In the genomic region with DNA sequence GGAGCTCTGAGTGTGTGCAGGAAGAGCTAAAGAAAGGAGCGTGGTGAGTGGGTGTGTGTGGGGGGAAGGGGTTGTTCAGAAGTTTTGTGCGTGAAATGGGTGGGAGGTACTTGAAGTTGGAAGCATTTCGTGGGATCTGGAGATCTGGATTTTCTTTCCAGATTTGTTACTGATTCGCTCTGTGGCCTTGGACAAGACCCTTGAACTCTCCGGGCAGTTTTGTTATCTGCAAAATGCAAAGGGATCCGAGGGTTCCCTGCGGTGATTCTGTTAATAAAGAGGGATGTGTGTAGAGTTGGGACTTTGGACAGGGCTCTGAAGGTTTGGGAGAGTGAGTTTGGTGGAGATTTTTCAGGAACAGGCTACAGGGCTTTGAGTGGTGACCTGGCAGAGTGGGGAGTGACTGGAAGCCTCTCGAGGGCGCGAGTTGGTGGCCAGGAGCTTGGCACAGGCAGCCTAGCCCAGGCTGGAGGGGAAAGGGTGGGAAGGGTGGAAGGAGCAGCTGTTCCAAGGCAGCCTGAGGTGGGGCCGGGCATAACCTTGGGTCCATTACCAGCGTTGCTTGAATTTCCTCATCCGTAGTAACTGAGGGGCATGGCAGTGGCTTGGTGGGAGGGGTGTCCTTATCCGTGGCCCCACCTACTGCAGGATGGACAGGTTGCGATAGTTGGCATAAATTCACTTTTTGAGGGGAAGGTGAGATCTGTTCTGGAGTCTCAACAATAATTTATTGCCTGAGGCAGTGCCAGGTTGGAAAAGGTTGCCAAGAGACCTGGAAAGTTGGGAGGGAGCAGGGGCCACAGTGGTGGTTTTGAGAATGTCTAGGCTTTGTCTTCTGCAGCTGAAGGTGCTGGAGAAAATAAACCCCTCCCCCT, we compare ENCODE assay signal across 8 cellular contexts. TPM values are rescaled to one million over a fixed set of nuclear protein-coding genes. Genes with fewer than 3 reads are reported as not detected.
A peak's percentile ranks its signal among the peaks of the same experiment; 100 is the strongest.
DNase-seq lines count a peak whose midpoint lies in the region; ATAC-seq, FAIRE-seq and TF ChIP-seq lines count a peak whose summit lies in the region.

No MANE protein-coding gene starts in this region.

- no peak for DNase-seq in CD8-positive, alpha-beta memory T cell
- peak; percentile 72 for DNase-seq in LHCN-M2 (ENCODE audit: low read depth)
- DNase-seq in K562 (ENCODE audit: extremely low read depth in 1 of 4, low spot score in 3 of 4): no peak
- DNase-seq in left colon: peak; percentile 82 to 92
- DNase-seq in thoracic aorta (ENCODE audit: low spot score): no peak
- no peak for DNase-seq in NCI-H187 (lab: John Stamatoyannopoulos, UW)

- FAIRE-seq in K562 (lab: Jason Lieb, UNC): no peak

- POLR2A ChIA-PET in CD8-positive, alpha-beta memory T cell (lab: Charles Lee): interaction anchor here (0.7 kb wide), 2 partner anchors 13 to 134 kb away, joined by 3 to 4 read pairs; no protein-coding TSS in a partner anchor
- POLR2A ChIA-PET in K562 (lab: Yijun Ruan, JAX): interaction anchor here (0.6 to 3.8 kb wide), 11 partner anchors 9 to 143 kb away, joined by 3 to 17 read pairs (median 3); a partner anchor contains a TSS

- H3K4me3 Mint-ChIP-seq in CD8-positive, alpha-beta memory T cell: peak overlapping the region; percentile 90 to 98 (median 94)

- no peak overlapping the region for H2AFZ ChIP-seq in K562 (ENCODE audit: low read depth, low read length)

- H3K4me1 ChIP-seq in CD8-positive, alpha-beta memory T cell (ENCODE audit: insufficient read depth, low read length): peaks cover 31% of the 10 kb centered on the region
- H3K4me1 ChIP-seq in K562 (replicated peaks in 1 of 2; ENCODE audit: control insufficient read depth in 2 of 2, insufficient read depth in 2 of 2, low read length in 2 of 2) (peaks cover 40 to 42% of the 10 kb centered on the region in 2 experiments), thoracic aorta (ENCODE audit: control insufficient read depth in 1 of 2, low read depth in 2 of 2) (peaks cover 29 to 48% of the 10 kb centered on the region in 2 donors)

- H3K36me3 Mint-ChIP-seq in CD8-positive, alpha-beta memory T cell: peaks cover 0 to 16% (median 0%) of the 10 kb centered on the region in 3 donors

- H3K79me2 ChIP-seq in K562 (ENCODE audit: control insufficient read depth, insufficient read depth, low read length): peaks cover 72% of the 10 kb centered on the region

- peak overlapping the region; percentile 84 for H3K27ac ChIP-seq in CD8-positive, alpha-beta memory T cell (ENCODE audit: low read depth, low read length)
- H3K27ac ChIP-seq in K562 (ENCODE audit: extremely low read depth, low read depth, low read length): peak overlapping the region; percentile 61; the same call in 2 of the 3 replicates
- peak overlapping the region; percentile 99 to 100 for H3K27ac ChIP-seq in thoracic aorta

- intact Hi-C loops in K562 (cut with micrococcal nuclease) (loop anchor here (5.0 kb wide), 1 partner anchor 38 kb away; no protein-coding TSS in a partner anchor), left colon (cut with DNase I, micrococcal nuclease) (loop anchor here in 1 of 2 donors (10.0 kb wide), 1 partner anchor 65 kb away; no protein-coding TSS in a partner anchor)

- H3K9me3 Mint-ChIP-seq in CD8-positive, alpha-beta memory T cell: no peaks in the 10 kb centered on the region

- H4K20me1 ChIP-seq in K562 (replicated peaks; ENCODE audit: control insufficient read depth, insufficient read depth, low read length): peaks cover 29% of the 10 kb centered on the region

- H3K4me1 Mint-ChIP-seq in CD8-positive, alpha-beta memory T cell: peaks cover 54 to 69% (median 67%) of the 10 kb centered on the region in 3 donors

- TF ChIP-seq RAD21 in K562 (CRISPR knock-in tag; conservative IDR thresholded peaks at IDR 0.05 in 1 of 2, IDR thresholded peaks at IDR 0.05 in 1 of 2): no peak

- ATAC-seq in K562: peak; percentile 5; the same call in 1 of the 3 replicates
- ATAC-seq in left colon: peak; percentile 58
- ATAC-seq in thoracic aorta (ENCODE audit: insufficient number of reproducible peaks, low FRiP score, low read depth): no peak
- no peak for ATAC-seq in HG03159 (IDR thresholded peaks at IDR 0.05; ENCODE audit: unreplicated experiment)
- no peak for ATAC-seq in HG02884 (IDR thresholded peaks at IDR 0.05; ENCODE audit: unreplicated experiment)

- no peaks in the 10 kb centered on the region for H3K27me3 ChIP-seq in CD8-positive, alpha-beta memory T cell (ENCODE audit: insufficient read depth, low read length, poor library complexity, severe bottlenecking)
- no peaks in the 10 kb centered on the region for H3K27me3 ChIP-seq in K562 (ENCODE audit: control insufficient read depth in 2 of 2, insufficient read depth in 2 of 2, low read length in 2 of 2)
- no peaks in the 10 kb centered on the region for H3K27me3 ChIP-seq in thoracic aorta (replicated peaks; ENCODE audit: insufficient read depth)

- TF ChIP-seq CTCF in K562 (IDR thresholded peaks at IDR 0.05 in 2 of 3, conservative IDR thresholded peaks at IDR 0.05 in 1 of 3; ENCODE audit: insufficient read depth in 2 of 3, low read depth in 1 of 3, low read length in 3 of 3): no peak
- TF ChIP-seq CTCF in thoracic aorta (IDR thresholded peaks at IDR 0.05): no peak

- no peaks in the 10 kb centered on the region for H3K36me3 ChIP-seq in CD8-positive, alpha-beta memory T cell (ENCODE audit: insufficient read depth, low read length)
- H3K36me3 ChIP-seq in K562 (ENCODE audit: control insufficient read depth, insufficient read depth, low read length) (peaks cover 24% of the 10 kb centered on the region; the same call in 2 of the 3 replicates), thoracic aorta (no peaks in the 10 kb centered on the region)

- peak overlapping the region; percentile 15 to 94 (median 90) for H3K27ac Mint-ChIP-seq in CD8-positive, alpha-beta memory T cell

- BruUV-seq in K562 (replicated peaks; lab: Mats Ljungman, UMichigan): TSS peak; percentile 14

- in situ Hi-C loops in K562 (cut with MboI): no loop called here

- CTCF ChIA-PET in CD8-positive, alpha-beta memory T cell (lab: Charles Lee): interaction anchor here (0.9 kb wide), 1 partner anchor 31 kb away, joined by 3 read pairs; a partner anchor contains a TSS
- CTCF ChIA-PET in K562 (lab: Yijun Ruan, JAX; ENCODE audit: low intra/inter-chr PET ratio): no interaction called here

- H3K27me3 Mint-ChIP-seq in CD8-positive, alpha-beta memory T cell: no peaks in the 10 kb centered on the region

- no peaks in the 10 kb centered on the region for H3K9me1 ChIP-seq in K562 (ENCODE audit: control insufficient read depth, insufficient read depth, low read length)

- no peak for TF ChIP-seq POLR2A in K562 (conservative IDR thresholded peaks at IDR 0.05)

- 0% methylated on average over 15 of the region's 15 CpGs for WGBS in K562 (ENCODE audit: insufficient coverage, low coverage, missing lambda C conversion rate)

- H3K9ac ChIP-seq in K562 (ENCODE audit: insufficient read depth in 1 of 2, low read depth in 2 of 2, low read length in 2 of 2): peak overlapping the region; percentile 89 to 97

- H3K4me2 ChIP-seq in K562 (ENCODE audit: insufficient read depth, low read length): peak overlapping the region; percentile 94

- TF ChIP-seq EP300 in K562 (IDR thresholded peaks at IDR 0.05; ENCODE audit: low read length): no peak

- H3K9me3 ChIP-seq in CD8-positive, alpha-beta memory T cell (ENCODE audit: low read length): no peaks in the 10 kb centered on the region
- H3K9me3 ChIP-seq in K562 (replicated peaks; ENCODE audit: control insufficient read depth, insufficient read depth, low read depth, low read length) (no peaks in the 10 kb centered on the region), thoracic aorta (no peaks in the 10 kb centered on the region)

- H3K4me3 ChIP-seq in CD8-positive, alpha-beta memory T cell (ENCODE audit: low read length): peak overlapping the region; percentile 71
- peak overlapping the region; percentile 99 for H3K4me3 ChIP-seq in K562
- peak overlapping the region; percentile 96 for H3K4me3 ChIP-seq in thoracic aorta

RNA-seq across cellular contexts. Expression of a gene that starts 2.1 kb away (rescaled TPM):
- total RNA-seq in CD8-positive, alpha-beta memory T cell: 100 to 1,000 TPM; 295 to 314 TPM
- 31.9 TPM for polyA plus RNA-seq in CD8-positive, alpha-beta memory T cell
- total RNA-seq in LHCN-M2 (2014; rRNA removed) (451 and 519 TPM in 2 replicates), K562 (2014; rRNA removed) (159 and 202 TPM in 2 replicates), K562 (2014; rRNA removed; fragmentation: Illumina TruSeq; extraction: Trizol) (67.2 and 80.0 TPM in 2 replicates), K562 (2015; rRNA removed; fragmentation: Illumina TruSeq; extraction: Trizol) (58.2 and 67.4 TPM in 2 replicates), K562 (2021) (362 and 385 TPM in 2 replicates), left colon (1,000 to 10,000 TPM in 1 of 2 donors, 100 to 1,000 TPM in 1; 971 to 1,150 TPM), thoracic aorta (1,000 to 10,000 TPM in 1 of 2 donors, 100 to 1,000 TPM in 1; 668 to 1,387 TPM)
- 1,228 TPM for polyA plus RNA-seq in LHCN-M2 (2012)
- total RNA-seq in K562 (2011; cell fraction: chromatin; rRNA removed; ENCODE audit: low replicate concordance): 168 and 288 TPM in 2 replicates
- total RNA-seq in K562 (2011; cell fraction: nucleolus; rRNA removed): 79.0 and 102 TPM in 2 replicates
- 99.5 and 155 TPM in 2 replicates for total RNA-seq in K562 (2011; cell fraction: nucleoplasm; rRNA removed)
- polyA plus RNA-seq in K562 (2011; rRNA removed) (130 and 299 TPM in 2 replicates), K562 (2014; fragmentation: Illumina TruSeq; extraction: Trizol) (149 and 163 TPM in 2 replicates), K562 (2014; fragmentation: Nextera tagmentation; extraction: Ambion mirVana) (1 to 10 TPM; 3.1 to 8.4 TPM), K562 (2014; rRNA removed) (115 and 125 TPM in 2 replicates)
- polyA plus RNA-seq in K562 (2011; cell fraction: cytosol; rRNA removed): 90.1 and 157 TPM in 2 replicates
- polyA plus RNA-seq in K562 (2011; cell fraction: nucleus; rRNA removed): 395 and 716 TPM in 2 replicates
- polyA plus RNA-seq in K562 (2012): 444 and 454 TPM in 2 replicates
- 140 and 177 TPM in 2 replicates for polyA minus RNA-seq in K562 (2011; rRNA and poly(A)+ RNA removed)
- 135 and 194 TPM in 2 replicates for polyA minus RNA-seq in K562 (2011; cell fraction: cytosol; rRNA and poly(A)+ RNA removed)
- 51.4 and 130 TPM in 2 replicates for polyA minus RNA-seq in K562 (2011; cell fraction: nucleus; rRNA and poly(A)+ RNA removed)

RNA-seq across cellular contexts. Expression of a gene that starts 30.6 kb away (rescaled TPM):
- total RNA-seq in CD8-positive, alpha-beta memory T cell: 100 to 1,000 TPM; 275 to 282 TPM
- 401 TPM for polyA plus RNA-seq in CD8-positive, alpha-beta memory T cell
- total RNA-seq in LHCN-M2 (2014; rRNA removed): 279 and 320 TPM in 2 replicates
- polyA plus RNA-seq in LHCN-M2 (2012): 371 TPM
- 131 and 282 TPM in 2 replicates for total RNA-seq in K562 (2011; cell fraction: chromatin; rRNA removed; ENCODE audit: low replicate concordance)
- total RNA-seq in K562 (2011; cell fraction: nucleolus; rRNA removed): 236 and 263 TPM in 2 replicates
- total RNA-seq in K562 (2011; cell fraction: nucleoplasm; rRNA removed): 210 and 273 TPM in 2 replicates
- total RNA-seq in K562 (2014; rRNA removed): 733 and 769 TPM in 2 replicates
- 363 and 429 TPM in 2 replicates for total RNA-seq in K562 (2014; rRNA removed; fragmentation: Illumina TruSeq; extraction: Trizol)
- total RNA-seq in K562 (2015; rRNA removed; fragmentation: Illumina TruSeq; extraction: Trizol): 589 and 623 TPM in 2 replicates
- 686 and 693 TPM in 2 replicates for total RNA-seq in K562 (2021)
- 387 and 460 TPM in 2 replicates for polyA plus RNA-seq in K562 (2011; rRNA removed)
- 1,168 and 1,898 TPM in 2 replicates for polyA plus RNA-seq in K562 (2011; cell fraction: cytosol; rRNA removed)
- 374 and 383 TPM in 2 replicates for polyA plus RNA-seq in K562 (2011; cell fraction: nucleus; rRNA removed)
- polyA plus RNA-seq in K562 (2012): 971 and 1,007 TPM in 2 replicates
- 1,607 and 1,827 TPM in 2 replicates for polyA plus RNA-seq in K562 (2014; fragmentation: Illumina TruSeq; extraction: Trizol)
- polyA plus RNA-seq in K562 (2014; fragmentation: Nextera tagmentation; extraction: Ambion mirVana): 1,000 to 10,000 TPM; 1,193 to 1,486 TPM
- polyA plus RNA-seq in K562 (2014; rRNA removed): 798 and 985 TPM in 2 replicates
- polyA minus RNA-seq in K562 (2011; rRNA and poly(A)+ RNA removed): 447 and 499 TPM in 2 replicates
- 339 and 351 TPM in 2 replicates for polyA minus RNA-seq in K562 (2011; cell fraction: cytosol; rRNA and poly(A)+ RNA removed)
- 64.2 and 164 TPM in 2 replicates for polyA minus RNA-seq in K562 (2011; cell fraction: nucleus; rRNA and poly(A)+ RNA removed)
- 100 to 1,000 TPM; 343 to 430 TPM for total RNA-seq in left colon
- total RNA-seq in thoracic aorta: 100 to 1,000 TPM; 237 to 302 TPM

RNA-seq across cellular contexts. Expression of a gene that starts 31.8 kb away (rescaled TPM):
- total RNA-seq in CD8-positive, alpha-beta memory T cell: 100 to 1,000 TPM; 161 to 162 TPM
- 178 TPM for polyA plus RNA-seq in CD8-positive, alpha-beta memory T cell
- total RNA-seq in LHCN-M2 (2014; rRNA removed): 0.19 and 2.0 TPM in 2 replicates
- 0.09 TPM for polyA plus RNA-seq in LHCN-M2 (2012)
- 1.7 and 3.2 TPM in 2 replicates for total RNA-seq in K562 (2011; cell fraction: chromatin; rRNA removed; ENCODE audit: low replicate concordance)
- total RNA-seq in K562 (2011; cell fraction: nucleolus; rRNA removed): 0.83 and 1.8 TPM in 2 replicates
- 0.92 and 2.5 TPM in 2 replicates for total RNA-seq in K562 (2011; cell fraction: nucleoplasm; rRNA removed)
- 0.65 TPM in 1 of 2 replicates, not detected in the other for total RNA-seq in K562 (2014; rRNA removed)
- 0.47 TPM in 1 of 2 replicates, not detected in the other for total RNA-seq in K562 (2014; rRNA removed; fragmentation: Illumina TruSeq; extraction: Trizol)
- 0.14 and 0.38 TPM in 2 replicates for total RNA-seq in K562 (2015; rRNA removed; fragmentation: Illumina TruSeq; extraction: Trizol)
- 3.0 and 3.2 TPM in 2 replicates for total RNA-seq in K562 (2021)
- polyA plus RNA-seq in K562 (2011; rRNA removed): 0.39 and 0.81 TPM in 2 replicates
- polyA plus RNA-seq in K562 (2011; cell fraction: cytosol; rRNA removed): 0.50 and 0.69 TPM in 2 replicates
- 2.9 and 4.0 TPM in 2 replicates for polyA plus RNA-seq in K562 (2011; cell fraction: nucleus; rRNA removed)
- polyA plus RNA-seq in K562 (2012): 0.57 and 1.1 TPM in 2 replicates
- 0.31 and 0.61 TPM in 2 replicates for polyA plus RNA-seq in K562 (2014; fragmentation: Illumina TruSeq; extraction: Trizol)
- polyA plus RNA-seq in K562 (2014; fragmentation: Nextera tagmentation; extraction: Ambion mirVana): 1 to 10 TPM in 1 of 2 experiments, under 1 TPM in 1; 0.99 to 1.4 TPM
- polyA plus RNA-seq in K562 (2014; rRNA removed): 0.50 and 0.99 TPM in 2 replicates
- 0.27 and 0.91 TPM in 2 replicates for polyA minus RNA-seq in K562 (2011; rRNA and poly(A)+ RNA removed)
- not detected in 2 replicates for polyA minus RNA-seq in K562 (2011; cell fraction: cytosol; rRNA and poly(A)+ RNA removed)
- polyA minus RNA-seq in K562 (2011; cell fraction: nucleus; rRNA and poly(A)+ RNA removed): 0.56 and 2.3 TPM in 2 replicates
- total RNA-seq in left colon: 1 to 10 TPM; 2.9 to 6.6 TPM
- 10 to 100 TPM in 1 of 2 donors, 1 to 10 TPM in 1; 4.6 to 33.7 TPM for total RNA-seq in thoracic aorta

Comparison
In these comparisons a context has a peak if more than half of its experiments do, and no peak if none do; other contexts are left out.
1. DNase-seq: peak in LHCN-M2 (single experiment) and left colon (2 of 2); none in CD8-positive, alpha-beta memory T cell (0 of 5), K562 (0 of 4), thoracic aorta (single experiment) and NCI-H187 (0 of 2).
2. ATAC-seq: peak in K562 (single experiment) and left colon (single experiment); none in thoracic aorta (single experiment), HG03159 (single experiment) and HG02884 (single experiment).
3. RNA of a gene that starts 31.8 kb away (total RNA-seq): 161 to 162 TPM in CD8-positive, alpha-beta memory T cell; 4.6 to 33.7 TPM in thoracic aorta, 2.9 to 6.6 TPM in left colon, 0.19 to 2.0 TPM in LHCN-M2 and 0.14 to 3.2 TPM in K562; every median in the first group is over 4 times any median in the second.
4. Peak in every context shown above with its lines, with median percentiles within 50 percentile points of each other: H3K27ac ChIP-seq and H3K4me3 ChIP-seq.